ENCODE assay signal across 21 cellular contexts in the genomic region with DNA sequence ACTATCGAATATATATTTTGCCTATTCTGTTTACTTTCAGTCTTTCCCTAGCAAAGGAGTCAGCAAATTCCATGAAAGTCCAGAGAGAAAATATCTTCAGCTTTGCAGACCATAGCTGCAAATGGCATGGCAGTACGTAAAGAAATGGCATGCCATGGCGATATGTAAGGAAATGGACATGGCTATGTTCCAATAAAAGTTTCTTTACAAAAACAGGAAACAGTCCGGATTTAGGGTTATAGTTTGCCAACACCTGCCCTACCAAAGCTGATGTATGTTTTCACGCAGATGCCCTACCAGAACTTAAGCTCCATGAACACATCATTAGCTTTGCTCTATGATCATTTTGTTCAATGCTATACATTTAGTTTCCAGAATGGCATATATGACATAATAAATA. TPM values are rescaled to one million over a fixed set of nuclear protein-coding genes. Genes with fewer than 3 reads are reported as not detected.
DNase-seq lines count a peak whose midpoint lies in the region; TF ChIP-seq lines count a peak whose summit lies in the region.
"Had no signal": no experiment of that assay in that cellular context is flagged by ENCODE, and none has a peak within 500 bp of the region (broad histone marks: within the 10 kb centered on the region; RNA-seq: fewer than 3 reads in every experiment).

No MANE protein-coding gene starts in this region.

- no peaks in the 10 kb centered on the region for H3K27me3 ChIP-seq in BLaER1 treated with 17β-estradiol and CSF1 and Interleukin-3, amounts not matched to agents 10 nM and 100 nM
- H3K27me3 ChIP-seq in HL-60 (ENCODE audit: insufficient read depth, poor library complexity, severe bottlenecking) (no peaks in the 10 kb centered on the region), neutrophil (no peaks in the 10 kb centered on the region)
- H3K27me3 ChIP-seq: MG63 had no signal

- DNase-seq in HL-60 (ENCODE audit: low read depth in 1 of 2, low spot score in 1 of 2) (no peak), dermis blood vessel endothelial cell (peak; percentile 66), ureter (ENCODE audit: low spot score) (no peak), superior temporal gyrus (ENCODE audit: extremely low spot score) (no peak), activated gamma-delta T cell (lab: John Stamatoyannopoulos, UW) (no peak), T-helper 1 cell (no peak)
- DNase-seq: Calu3; CD8-positive, alpha-beta memory T cell; DMS153; MG63; NCI-H1092; NCI-H1436 treated with DMSO at 0.1 percent for 48 hours; NCI-H1930; NCI-H510A; NCI-H748 treated with DMSO at 0.1 percent for 48 hours; SIG-M5; SK-N-SH had no signal

- H3K4me1 ChIP-seq in BLaER1 treated with 17β-estradiol and CSF1 and Interleukin-3, amounts not matched to agents 10 nM and 100 nM, result peaks cover 73 to 88% (median 81%) of the 10 kb centered on the region in 10 experiments
- peaks cover 54% of the 10 kb centered on the region in 2 experiments for H3K4me1 ChIP-seq in neutrophil (ENCODE audit: control insufficient read depth in 1 of 2, insufficient read depth in 1 of 2, low read depth in 1 of 2, low read length in 1 of 2)
- H3K4me1 ChIP-seq: A549 had no signal

- H3K4me3 ChIP-seq in BLaER1 treated with 17β-estradiol and CSF1 and Interleukin-3, amounts not matched to agents 10 nM and 100 nM, result no peak overlapping the region
- H3K4me3 ChIP-seq in HL-60 (replicated peaks; ENCODE audit: insufficient read depth, low read length) (no peak overlapping the region), neutrophil (ENCODE audit: low read depth in 1 of 2, low read length in 1 of 2) (no peak overlapping the region)
- H3K4me3 ChIP-seq: A549, K562, MG63 had no signal

- TF ChIP-seq CTCF in HL-60 (IDR thresholded peaks at IDR 0.05; ENCODE audit: insufficient read depth, low read length), result no peak
- no peak for TF ChIP-seq CTCF in neutrophil (IDR thresholded peaks at IDR 0.05)

- H3K36me3 ChIP-seq in BLaER1 treated with 17β-estradiol and CSF1 and Interleukin-3, amounts not matched to agents 10 nM and 100 nM, result peaks cover 0 to 23% (median 3%) of the 10 kb centered on the region in 11 experiments; a peak in 8 of 22 replicates
- no peaks in the 10 kb centered on the region for H3K36me3 ChIP-seq in neutrophil
- H3K36me3 ChIP-seq: MG63 had no signal

- no peaks in the 10 kb centered on the region for H3K9me3 ChIP-seq in BLaER1 treated with 17β-estradiol and CSF1 and Interleukin-3, amounts not matched to agents 10 nM and 100 nM (replicated peaks in 1 of 11)
- H3K9me3 ChIP-seq in neutrophil, result no peaks in the 10 kb centered on the region
- H3K9me3 ChIP-seq: A549, MG63, SK-N-SH had no signal

- no peak overlapping the region for H3K9ac ChIP-seq in BLaER1 treated with 17β-estradiol and CSF1 and Interleukin-3, amounts not matched to agents 10 nM and 100 nM
- H3K9ac ChIP-seq: SK-N-SH had no signal

- peaks cover 59 to 100% (median 88%) of the 10 kb centered on the region in 11 experiments; a peak in 21 of 22 replicates for H4K20me1 ChIP-seq in BLaER1 treated with 17β-estradiol and CSF1 and Interleukin-3, amounts not matched to agents 10 nM and 100 nM

- no peak overlapping the region for H3K27ac ChIP-seq in BLaER1 treated with 17β-estradiol and CSF1 and Interleukin-3, amounts not matched to agents 10 nM and 100 nM
- H3K27ac ChIP-seq in HL-60 (replicated peaks), result peak overlapping the region; percentile 34
- peak overlapping the region; percentile 54 for H3K27ac ChIP-seq in neutrophil
- H3K27ac ChIP-seq: A549 had no signal

- peak overlapping the region; percentile 9 to 87 (median 41); a peak in 17 of 22 replicates for H3K4me2 ChIP-seq in BLaER1 treated with 17β-estradiol and CSF1 and Interleukin-3, amounts not matched to agents 10 nM and 100 nM
- H3K4me2 ChIP-seq: A549, SK-N-SH had no signal

RNA-seq across cellular contexts. Expression of gene KIAA0930, which starts 19.5 kb away (rescaled TPM):
- total RNA-seq in dermis blood vessel endothelial cell (73.9 and 81.8 TPM in 2 replicates), ureter (79.2 TPM)

RNA-seq across cellular contexts. Expression of gene NUP50, which starts 57.5 kb away (rescaled TPM):
- 68.6 and 85.5 TPM in 2 replicates for total RNA-seq in dermis blood vessel endothelial cell
- total RNA-seq in ureter, result 71.0 TPM

Comparison
In these comparisons a context has a peak if more than half of its experiments do, and no peak if none do; other contexts are left out.
1. H3K27ac ChIP-seq: peak in HL-60 (single experiment) and neutrophil (single experiment); none in BLaER1 treated with 17β-estradiol and CSF1 and Interleukin-3, amounts not matched to agents 10 nM and 100 nM (0 of 11).